In genomic region chr11:118144869-118145268, GRCh38 we compare ENCODE assay signal across 13 cellular contexts. TPM values are rescaled to one million over a fixed set of nuclear protein-coding genes. Genes with fewer than 3 reads are reported as not detected.
A peak's percentile ranks its signal among the peaks of the same experiment; 100 is the strongest.
DNase-seq lines count a peak whose midpoint lies in the region; ATAC-seq and TF ChIP-seq lines count a peak whose summit lies in the region.
"Had no signal": no experiment of that assay in that cellular context is flagged by ENCODE, and none has a peak within 500 bp of the region (broad histone marks: within the 10 kb centered on the region; RNA-seq: fewer than 3 reads in every experiment).

No MANE protein-coding gene starts in this region.

- no peak for DNase-seq in CD4-positive, CD25-positive, alpha-beta regulatory T cell
- DNase-seq in HCT116 (ENCODE audit: low read depth, low spot score) = no peak
- DNase-seq in caudate nucleus (lab: John Stamatoyannopoulos, UW) = peak in 1 of 61 donors; percentile 58
- DNase-seq in neural crest cell (ENCODE audit: low read depth, low spot score) = no peak
- DNase-seq in activated T-cell treated with anti-CD3 and anti-CD28 coated beads for 4 hours = no peak
- no peak for DNase-seq in GM03348 (ENCODE audit: low spot score)

- no peak overlapping the region for H3K9ac ChIP-seq in HCT116 (ENCODE audit: low read length)

- POLR2A ChIA-PET in HCT116 (lab: Charles Lee) = no interaction called here

- peak overlapping the region; percentile 89 for H3K4me2 ChIP-seq in HCT116 (ENCODE audit: low read length)

- H3K4me3 ChIP-seq in CD4-positive, CD25-positive, alpha-beta regulatory T cell (ENCODE audit: low read depth, low read length) = no peak overlapping the region
- H3K4me3 ChIP-seq in HCT116 (replicated peaks in 1 of 2; ENCODE audit: low read depth in 1 of 2, low read length in 2 of 2) = no peak overlapping the region

- H3K27ac Mint-ChIP-seq in CD4-positive, CD25-positive, alpha-beta regulatory T cell = no peak overlapping the region
- no peak overlapping the region for H3K27ac Mint-ChIP-seq in neural crest cell (ENCODE audit: unreplicated experiment)
- H3K27ac Mint-ChIP-seq: activated naive CD8-positive, alpha-beta T cell treated with anti-CD3 and anti-CD28 coated beads, Interleukin-2, amount 10 ng/mL, durations not matched to agents 7 days and 5 days had no signal

- no peak overlapping the region for H2AFZ ChIP-seq in HCT116 (ENCODE audit: low read depth, low read length, poor library complexity, severe bottlenecking)

- no peak for TF ChIP-seq RAD21 in HCT116 (IDR thresholded peaks at IDR 0.05; ENCODE audit: low read depth)

- peaks cover 0 to 1% (median 0%) of the 10 kb centered on the region in 7 donors for H3K9me3 Mint-ChIP-seq in CD4-positive, CD25-positive, alpha-beta regulatory T cell
- no peaks in the 10 kb centered on the region for H3K9me3 Mint-ChIP-seq in neural crest cell
- H3K9me3 Mint-ChIP-seq: activated naive CD8-positive, alpha-beta T cell treated with anti-CD3 and anti-CD28 coated beads, Interleukin-2, amount 10 ng/mL, durations not matched to agents 7 days and 5 days; dendritic cell treated with granulocyte-macrophage colony-stimulating factor and Interleukin-4, amounts not matched to agents 40 ng/mL and 50 ng/mL, for 4 days had no signal

- H3K36me3 Mint-ChIP-seq in CD4-positive, CD25-positive, alpha-beta regulatory T cell = no peaks in the 10 kb centered on the region
- H3K36me3 Mint-ChIP-seq in neural crest cell (ENCODE audit: low read depth) = no peaks in the 10 kb centered on the region
- H3K36me3 Mint-ChIP-seq: activated naive CD8-positive, alpha-beta T cell treated with anti-CD3 and anti-CD28 coated beads, Interleukin-2, amount 10 ng/mL, durations not matched to agents 7 days and 5 days had no signal

- intact Hi-C loops in HCT116 (cut with micrococcal nuclease) = loop anchor here (1.0 to 5.0 kb wide), 5 partner anchors 26 to 467 kb away; no protein-coding TSS in a partner anchor

- peaks cover 0 to 3% (median 0%) of the 10 kb centered on the region in 4 donors for H3K4me1 Mint-ChIP-seq in CD4-positive, CD25-positive, alpha-beta regulatory T cell
- H3K4me1 Mint-ChIP-seq in neural crest cell = peaks cover 5% of the 10 kb centered on the region

- H3K9me3 ChIP-seq in CD4-positive, CD25-positive, alpha-beta regulatory T cell (ENCODE audit: control insufficient read depth in 2 of 2, low read length in 2 of 2) = no peaks in the 10 kb centered on the region
- no peaks in the 10 kb centered on the region for H3K9me3 ChIP-seq in HCT116 (ENCODE audit: control insufficient read depth in 1 of 2, insufficient read depth in 1 of 2, low read depth in 1 of 2, low read length in 2 of 2)

- TF ChIP-seq POLR2A in HCT116 (IDR thresholded peaks at IDR 0.05; ENCODE audit: borderline replicate concordance, extremely low read depth, insufficient read depth, insufficient read length) = no peak

- H3K36me3 ChIP-seq in CD4-positive, CD25-positive, alpha-beta regulatory T cell (ENCODE audit: control insufficient read depth, insufficient read depth, low read length) = no peaks in the 10 kb centered on the region
- no peaks in the 10 kb centered on the region for H3K36me3 ChIP-seq in HCT116 (ENCODE audit: control insufficient read depth in 1 of 2, insufficient read depth in 2 of 2, low read length in 2 of 2)

- H3K27ac ChIP-seq in CD4-positive, CD25-positive, alpha-beta regulatory T cell (ENCODE audit: insufficient read depth, low read length, poor library complexity, severe bottlenecking) = no peak overlapping the region
- H3K27ac ChIP-seq in HCT116 (ENCODE audit: low read depth, low read length) (no peak overlapping the region), caudate nucleus (ENCODE audit: low read depth, low read length) (peak overlapping the region; percentile 24)

- H3K27me3 ChIP-seq in CD4-positive, CD25-positive, alpha-beta regulatory T cell (ENCODE audit: control insufficient read depth, insufficient read depth, low read length) = peaks cover 26% of the 10 kb centered on the region
- H3K27me3 ChIP-seq in HCT116 (ENCODE audit: insufficient read depth, low read length) = no peaks in the 10 kb centered on the region

- no peak for ATAC-seq in CD4-positive, CD25-positive, alpha-beta regulatory T cell (ENCODE audit: low read depth in 2 of 2)
- ATAC-seq in HCT116 (no peak), GM21576 (IDR thresholded peaks at IDR 0.05; ENCODE audit: unreplicated experiment) (no peak)

- H3K9me2 ChIP-seq in HCT116 (ENCODE audit: insufficient read depth) = no peaks in the 10 kb centered on the region

- H3K4me1 ChIP-seq in CD4-positive, CD25-positive, alpha-beta regulatory T cell (ENCODE audit: control insufficient read depth, insufficient read depth, low read length, poor library complexity, severe bottlenecking) = peaks cover 7% of the 10 kb centered on the region
- peaks cover 0 to 10% of the 10 kb centered on the region in 2 experiments; a peak in 2 of 4 replicates for H3K4me1 ChIP-seq in HCT116 (ENCODE audit: control insufficient read depth in 1 of 2, insufficient read depth in 2 of 2, low read length in 2 of 2)

- TF ChIP-seq CTCF in HCT116 (IDR thresholded peaks at IDR 0.05 in 2 of 3, conservative IDR thresholded peaks at IDR 0.05 in 1 of 3; ENCODE audit: borderline replicate concordance in 1 of 3, insufficient read depth in 1 of 3, low read depth in 2 of 3, low read length in 2 of 3) (no peak), neural crest cell (conservative IDR thresholded peaks at IDR 0.05) (no peak)

- CTCF ChIA-PET in HCT116 (lab: Charles Lee) = interaction anchor here (1.2 to 2.9 kb wide), 2 partner anchors 12 to 27 kb away, joined by 3 to 13 read pairs; no protein-coding TSS in a partner anchor

- H4K20me1 ChIP-seq in HCT116 (ENCODE audit: insufficient read depth) = no peaks in the 10 kb centered on the region

- no peaks in the 10 kb centered on the region for H3K79me2 ChIP-seq in HCT116 (ENCODE audit: insufficient read depth, low read length)

- peaks cover 70% of the 10 kb centered on the region for H3K27me3 Mint-ChIP-seq in CD4-positive, CD25-positive, alpha-beta regulatory T cell
- peaks cover 94% of the 10 kb centered on the region for H3K27me3 Mint-ChIP-seq in neural crest cell (ENCODE audit: low read depth)

- BruUV-seq in HCT116 (replicated peaks; lab: Mats Ljungman, UMichigan) = no TSS peak

- RAD21 ChIA-PET in HCT116 (lab: Charles Lee; ENCODE audit: low non-redundant PET in 1 of 2, low total read pairs in 2 of 2, uncharacterized antibody in 2 of 2, unreplicated experiment in 2 of 2) = no interaction called here

- H3K4me3 Mint-ChIP-seq in CD4-positive, CD25-positive, alpha-beta regulatory T cell = peak overlapping the region; percentile 40 to 84 (median 78)
- H3K4me3 Mint-ChIP-seq in neural crest cell = peak overlapping the region; percentile 51

TF ChIP-seq in HCT116, 20 proteins besides CTCF, POLR2A, EP300 and RAD21:
- TF ChIP-seq MAX (IDR thresholded peaks at IDR 0.05) = no peak
- no peak for TF ChIP-seq CEBPB (IDR thresholded peaks at IDR 0.05; ENCODE audit: low read depth)
- TF ChIP-seq ELF1 (IDR thresholded peaks at IDR 0.05; ENCODE audit: borderline replicate concordance, low read depth) = no peak
- TF ChIP-seq SRF (IDR thresholded peaks at IDR 0.05; ENCODE audit: low read depth) = no peak

RNA-seq across cellular contexts. Expression of gene SCN4B, which starts 7.8 kb away (rescaled TPM):
- not detected for total RNA-seq in CD4-positive, CD25-positive, alpha-beta regulatory T cell
- polyA plus RNA-seq in CD4-positive, CD25-positive, alpha-beta regulatory T cell = not detected
- total RNA-seq in HCT116 (2021; ENCODE audit: unreplicated experiment) = 0.32 TPM
- polyA plus RNA-seq in HCT116 (2012) = 0.07 and 0.22 TPM in 2 replicates
- 2.0 and 2.4 TPM in 2 replicates for total RNA-seq in neural crest cell
- total RNA-seq: LHCN-M2 had no signal

RNA-seq across cellular contexts. Expression of gene SCN2B, which starts 31.6 kb away (rescaled TPM):
- total RNA-seq in CD4-positive, CD25-positive, alpha-beta regulatory T cell = not detected
- polyA plus RNA-seq in CD4-positive, CD25-positive, alpha-beta regulatory T cell = not detected
- not detected for total RNA-seq in HCT116 (2021; ENCODE audit: unreplicated experiment)
- 0.01 TPM in 1 of 2 replicates, not detected in the other for polyA plus RNA-seq in HCT116 (2012)
- total RNA-seq in neural crest cell = 0.40 and 0.43 TPM in 2 replicates
- total RNA-seq: activated naive CD8-positive, alpha-beta T cell treated with anti-CD3 and anti-CD28 coated beads, Interleukin-2, amount 10 ng/mL, durations not matched to agents 7 days and 5 days; LHCN-M2; T-helper 2 cell treated with Interferon-gamma antibody and Interleukin-4, amounts not matched to agents 100 ng/mL and 5 ng/mL, for 36 hours had no signal

RNA-seq across cellular contexts. Expression of gene SMIM35, which starts 58.1 kb away (rescaled TPM):
- 1.2 TPM for total RNA-seq in CD4-positive, CD25-positive, alpha-beta regulatory T cell
- polyA plus RNA-seq in CD4-positive, CD25-positive, alpha-beta regulatory T cell = 1 to 10 TPM in 2 of 4 donors, under 1 TPM in 2; 0.90 to 1.9 (median 1.3) TPM
- total RNA-seq in HCT116 (2021; ENCODE audit: unreplicated experiment) = not detected
- polyA plus RNA-seq in HCT116 (2012) = not detected in 2 replicates
- not detected in 2 replicates for total RNA-seq in neural crest cell
- total RNA-seq: kidney epithelial cell, LHCN-M2, occipital lobe had no signal
